1 cellular context compared by ENCODE assay signal in the genomic region with DNA sequence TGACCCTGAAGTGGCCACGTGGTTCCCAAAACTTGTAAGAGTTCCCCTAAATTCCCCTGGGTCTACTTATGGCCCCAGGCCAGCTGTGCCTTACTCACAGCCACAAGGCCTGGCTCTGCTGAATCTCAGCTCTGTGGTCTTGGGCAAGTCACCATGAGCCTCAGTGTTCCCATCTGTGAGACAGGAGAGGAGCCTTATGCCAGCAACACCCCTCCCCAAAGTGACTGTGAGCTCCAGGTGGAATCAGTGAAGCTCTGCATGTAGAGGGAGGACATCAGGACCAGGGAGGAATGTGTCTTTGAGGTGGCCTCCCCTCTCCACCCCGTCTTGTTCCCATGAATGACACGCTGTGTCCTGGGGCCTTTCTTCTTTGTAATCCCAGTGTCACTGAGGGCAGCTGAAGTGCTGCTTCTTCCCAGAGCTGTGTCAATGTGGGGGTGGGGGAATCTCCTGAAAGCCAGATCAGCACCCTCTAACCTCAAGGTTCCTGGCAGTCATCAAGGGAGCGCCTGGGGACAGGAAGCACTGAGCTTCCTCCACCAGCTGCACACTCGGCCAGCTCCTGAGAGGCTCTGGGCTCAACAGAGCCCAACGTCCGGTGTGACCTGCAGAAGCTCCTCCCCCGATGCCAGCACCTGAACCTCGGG.
TF ChIP-seq lines count a peak whose summit lies in the region.

No MANE protein-coding gene starts in this region.

TF ChIP-seq in HCT116, 20 proteins besides CTCF, POLR2A, EP300 and RAD21 (continued from another document):
- TF ChIP-seq, protein P1, sequence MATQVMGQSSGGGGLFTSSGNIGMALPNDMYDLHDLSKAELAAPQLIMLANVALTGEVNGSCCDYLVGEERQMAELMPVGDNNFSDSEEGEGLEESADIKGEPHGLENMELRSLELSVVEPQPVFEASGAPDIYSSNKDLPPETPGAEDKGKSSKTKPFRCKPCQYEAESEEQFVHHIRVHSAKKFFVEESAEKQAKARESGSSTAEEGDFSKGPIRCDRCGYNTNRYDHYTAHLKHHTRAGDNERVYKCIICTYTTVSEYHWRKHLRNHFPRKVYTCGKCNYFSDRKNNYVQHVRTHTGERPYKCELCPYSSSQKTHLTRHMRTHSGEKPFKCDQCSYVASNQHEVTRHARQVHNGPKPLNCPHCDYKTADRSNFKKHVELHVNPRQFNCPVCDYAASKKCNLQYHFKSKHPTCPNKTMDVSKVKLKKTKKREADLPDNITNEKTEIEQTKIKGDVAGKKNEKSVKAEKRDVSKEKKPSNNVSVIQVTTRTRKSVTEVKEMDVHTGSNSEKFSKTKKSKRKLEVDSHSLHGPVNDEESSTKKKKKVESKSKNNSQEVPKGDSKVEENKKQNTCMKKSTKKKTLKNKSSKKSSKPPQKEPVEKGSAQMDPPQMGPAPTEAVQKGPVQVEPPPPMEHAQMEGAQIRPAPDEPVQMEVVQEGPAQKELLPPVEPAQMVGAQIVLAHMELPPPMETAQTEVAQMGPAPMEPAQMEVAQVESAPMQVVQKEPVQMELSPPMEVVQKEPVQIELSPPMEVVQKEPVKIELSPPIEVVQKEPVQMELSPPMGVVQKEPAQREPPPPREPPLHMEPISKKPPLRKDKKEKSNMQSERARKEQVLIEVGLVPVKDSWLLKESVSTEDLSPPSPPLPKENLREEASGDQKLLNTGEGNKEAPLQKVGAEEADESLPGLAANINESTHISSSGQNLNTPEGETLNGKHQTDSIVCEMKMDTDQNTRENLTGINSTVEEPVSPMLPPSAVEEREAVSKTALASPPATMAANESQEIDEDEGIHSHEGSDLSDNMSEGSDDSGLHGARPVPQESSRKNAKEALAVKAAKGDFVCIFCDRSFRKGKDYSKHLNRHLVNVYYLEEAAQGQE (IDR thresholded peaks at IDR 0.05; ENCODE audit: low read depth): no peak
- TF ChIP-seq FOSL1 (IDR thresholded peaks at IDR 0.05; ENCODE audit: low read depth): no peak
- no peak for TF ChIP-seq ZFX (IDR thresholded peaks at IDR 0.05)
- no peak for TF ChIP-seq POLR2AphosphoS5 (IDR thresholded peaks at IDR 0.05; ENCODE audit: low read depth, low read length)
- TF ChIP-seq CEBPB (IDR thresholded peaks at IDR 0.05; ENCODE audit: low read depth): no peak
- TF ChIP-seq YY1 (IDR thresholded peaks at IDR 0.05; ENCODE audit: extremely low read depth, insufficient replicate concordance, low read depth, low read length): no peak
- TF ChIP-seq EGR1 (IDR thresholded peaks at IDR 0.05; ENCODE audit: low read depth): no peak
- TF ChIP-seq EZH2 (IDR thresholded peaks at IDR 0.05): no peak
- TF ChIP-seq ZNF274 (IDR thresholded peaks at IDR 0.05; ENCODE audit: low read depth, low read length): no peak
- TF ChIP-seq SRF (IDR thresholded peaks at IDR 0.05; ENCODE audit: low read depth): no peak
